In genomic region chr1:42958488-42959317, GRCh38 we compare ENCODE assay signal across 8 cellular contexts. TPM values are rescaled to one million over a fixed set of nuclear protein-coding genes. Genes with fewer than 3 reads are reported as not detected.
DNase-seq lines count a peak whose midpoint lies in the region; TF ChIP-seq lines count a peak whose summit lies in the region.

Gene SLC2A1 (minus strand): TSS chr1:42958868. CDS start chr1:42958651, 217 bp downstream.

- H3K36me3 Mint-ChIP-seq in activated T-helper 2 cell treated with anti-CD3 and anti-CD28 coated beads, Interferon-gamma antibody, Interleukin-2, Interleukin-4, amounts not matched to agents 10 μg/mL and 5 μg/mL and 100 μg/mL, durations not matched to agents 14 hours and 24 hours and 36 hours (ENCODE audit: low read depth) = peaks cover 42% of the 10 kb centered on the region
- H3K36me3 Mint-ChIP-seq in nephron progenitor cell (ENCODE audit: low read depth) = peaks cover 15% of the 10 kb centered on the region
- peaks cover 34% of the 10 kb centered on the region for H3K36me3 Mint-ChIP-seq in stimulated activated naive CD8-positive, alpha-beta T cell treated with anti-CD3 and anti-CD28 coated beads, Interleukin-15, Interleukin-2, amounts not matched to agents 100 ng/mL and 50 ng/mL, for 24 hours (ENCODE audit: low read depth)

- DNase-seq in Daoy (ENCODE audit: low read depth) (peak; percentile 97), GOT3 (lab: John Stamatoyannopoulos, UW) (peak; percentile 78), LHCN-M2 (ENCODE audit: low read depth) (peak; percentile 92), RPMI8226 (peak; percentile 97), fibroblast of the aortic adventitia (ENCODE audit: low read depth) (peak; percentile 89), nephron progenitor cell (peak; percentile 89)
- DNase-seq in activated T-helper 2 cell treated with anti-CD3 and anti-CD28 coated beads, Interferon-gamma antibody, Interleukin-2, Interleukin-4, amounts not matched to agents 10 μg/mL and 5 μg/mL and 100 μg/mL, durations not matched to agents 14 hours and 24 hours and 36 hours (ENCODE audit: low spot score) = peak; percentile 91

- peak within 1 kb of the TSS; percentile 97 for H3K4me3 Mint-ChIP-seq in activated T-helper 2 cell treated with anti-CD3 and anti-CD28 coated beads, Interferon-gamma antibody, Interleukin-2, Interleukin-4, amounts not matched to agents 10 μg/mL and 5 μg/mL and 100 μg/mL, durations not matched to agents 14 hours and 24 hours and 36 hours (ENCODE audit: low read depth)
- H3K4me3 Mint-ChIP-seq in nephron progenitor cell = peak within 1 kb of the TSS; percentile 96
- peak within 1 kb of the TSS; percentile 97 for H3K4me3 Mint-ChIP-seq in stimulated activated naive CD8-positive, alpha-beta T cell treated with anti-CD3 and anti-CD28 coated beads, Interleukin-15, Interleukin-2, amounts not matched to agents 100 ng/mL and 50 ng/mL, for 24 hours

- intact Hi-C loops in activated T-helper 2 cell treated with anti-CD3 and anti-CD28 coated beads, Interferon-gamma antibody, Interleukin-2, Interleukin-4, amounts not matched to agents 10 μg/mL and 5 μg/mL and 100 μg/mL, durations not matched to agents 14 hours and 24 hours and 36 hours (cut with micrococcal nuclease) = loop anchor here (1.0 to 2.0 kb wide), 4 partner anchors 12 to 191 kb away; partner anchors contain the start of genes C1orf50, ERMAP, P3H1 and SVBP

- peaks cover 52% of the 10 kb centered on the region for H3K4me1 Mint-ChIP-seq in activated T-helper 2 cell treated with anti-CD3 and anti-CD28 coated beads, Interferon-gamma antibody, Interleukin-2, Interleukin-4, amounts not matched to agents 10 μg/mL and 5 μg/mL and 100 μg/mL, durations not matched to agents 14 hours and 24 hours and 36 hours (ENCODE audit: low read depth)
- H3K4me1 Mint-ChIP-seq in nephron progenitor cell = peaks cover 80% of the 10 kb centered on the region
- peaks cover 69% of the 10 kb centered on the region for H3K4me1 Mint-ChIP-seq in stimulated activated naive CD8-positive, alpha-beta T cell treated with anti-CD3 and anti-CD28 coated beads, Interleukin-15, Interleukin-2, amounts not matched to agents 100 ng/mL and 50 ng/mL, for 24 hours (ENCODE audit: low read depth)

- TF ChIP-seq CTCF in fibroblast of the aortic adventitia (IDR thresholded peaks at IDR 0.05; ENCODE audit: insufficient read depth, low read length) (no peak), nephron progenitor cell (IDR thresholded peaks at IDR 0.05) (no peak)

- H3K27me3 Mint-ChIP-seq in activated T-helper 2 cell treated with anti-CD3 and anti-CD28 coated beads, Interferon-gamma antibody, Interleukin-2, Interleukin-4, amounts not matched to agents 10 μg/mL and 5 μg/mL and 100 μg/mL, durations not matched to agents 14 hours and 24 hours and 36 hours (ENCODE audit: low read depth) = peaks cover 2% of the 10 kb centered on the region
- peaks cover 4% of the 10 kb centered on the region for H3K27me3 Mint-ChIP-seq in nephron progenitor cell (ENCODE audit: low read depth, poor library complexity)
- H3K27me3 Mint-ChIP-seq in stimulated activated naive CD8-positive, alpha-beta T cell treated with anti-CD3 and anti-CD28 coated beads, Interleukin-15, Interleukin-2, amounts not matched to agents 100 ng/mL and 50 ng/mL, for 24 hours = peaks cover 8% of the 10 kb centered on the region

- H3K4me3 ChIP-seq in fibroblast of the aortic adventitia (ENCODE audit: low read depth, low read length) = peak within 1 kb of the TSS; percentile 86

- H3K9me3 Mint-ChIP-seq in activated T-helper 2 cell treated with anti-CD3 and anti-CD28 coated beads, Interferon-gamma antibody, Interleukin-2, Interleukin-4, amounts not matched to agents 10 μg/mL and 5 μg/mL and 100 μg/mL, durations not matched to agents 14 hours and 24 hours and 36 hours = no peaks in the 10 kb centered on the region
- no peaks in the 10 kb centered on the region for H3K9me3 Mint-ChIP-seq in nephron progenitor cell
- no peaks in the 10 kb centered on the region for H3K9me3 Mint-ChIP-seq in stimulated activated naive CD8-positive, alpha-beta T cell treated with anti-CD3 and anti-CD28 coated beads, Interleukin-15, Interleukin-2, amounts not matched to agents 100 ng/mL and 50 ng/mL, for 24 hours

- peak within 1 kb of the TSS; percentile 100 for H3K27ac Mint-ChIP-seq in activated T-helper 2 cell treated with anti-CD3 and anti-CD28 coated beads, Interferon-gamma antibody, Interleukin-2, Interleukin-4, amounts not matched to agents 10 μg/mL and 5 μg/mL and 100 μg/mL, durations not matched to agents 14 hours and 24 hours and 36 hours
- H3K27ac Mint-ChIP-seq in nephron progenitor cell = peak within 1 kb of the TSS; percentile 98
- peak within 1 kb of the TSS; percentile 99 for H3K27ac Mint-ChIP-seq in stimulated activated naive CD8-positive, alpha-beta T cell treated with anti-CD3 and anti-CD28 coated beads, Interleukin-15, Interleukin-2, amounts not matched to agents 100 ng/mL and 50 ng/mL, for 24 hours

RNA-seq across cellular contexts. Expression of gene SLC2A1, which starts in this region (rescaled TPM):
- total RNA-seq in Daoy (2014; rRNA removed; shearing (Covaris generic)) = 193 and 305 TPM in 2 replicates
- total RNA-seq in LHCN-M2 (2014; rRNA removed) = 244 and 317 TPM in 2 replicates
- 157 TPM for polyA plus RNA-seq in LHCN-M2 (2012)
- 143 and 155 TPM in 2 replicates for total RNA-seq in activated T-helper 2 cell treated with anti-CD3 and anti-CD28 coated beads, Interferon-gamma antibody, Interleukin-2, Interleukin-4, amounts not matched to agents 10 μg/mL and 5 μg/mL and 100 μg/mL, durations not matched to agents 14 hours and 24 hours and 36 hours
- total RNA-seq in fibroblast of the aortic adventitia (ENCODE audit: low replicate concordance) = 5.4 and 16.3 TPM in 2 replicates

Comparison
In these comparisons a context has a peak if more than half of its experiments do, and no peak if none do; other contexts are left out.
1. Peak in every context shown above with its lines: DNase-seq and H3K4me3 ChIP-seq.